In the genomic region with DNA sequence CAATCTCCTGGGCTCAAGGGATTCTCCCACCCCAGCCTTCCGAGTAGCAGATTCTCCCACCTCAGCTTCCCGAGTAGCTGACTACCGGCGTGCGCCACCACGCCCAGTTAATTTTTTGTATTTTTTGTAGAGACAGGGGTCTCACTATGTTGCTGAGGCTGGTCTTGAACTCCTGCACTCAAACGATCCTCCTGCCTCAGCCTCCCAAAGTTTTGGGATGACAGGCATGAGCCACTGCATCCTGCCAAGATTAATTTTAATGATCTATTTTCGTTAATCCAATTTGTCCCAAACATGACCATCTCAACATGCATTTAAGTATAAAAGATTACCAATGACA, we compare ENCODE assay signal across 8 cellular contexts. TPM values are rescaled to one million over a fixed set of nuclear protein-coding genes. Genes with fewer than 3 reads are reported as not detected.
DNase-seq lines count a peak whose midpoint lies in the region; ATAC-seq and TF ChIP-seq lines count a peak whose summit lies in the region.

No MANE protein-coding gene starts in this region.

- H3K4me2 ChIP-seq in PC-3 (ENCODE audit: low read length): peak overlapping the region; percentile 97

- CTCF ChIA-PET in CD4-positive, alpha-beta memory T cell (lab: Charles Lee; ENCODE audit: partially characterized antibody): interaction anchor here (1.3 to 3.4 kb wide), 6 partner anchors 9 to 53 kb away, joined by 3 to 27 read pairs (median 20); partner anchors contain the start of gene TXNDC11
- CTCF ChIA-PET in PC-3 (lab: Charles Lee): no interaction called here

- no peaks in the 10 kb centered on the region for H3K27me3 ChIP-seq in CD4-positive, alpha-beta memory T cell (ENCODE audit: insufficient read depth, low read length)
- no peaks in the 10 kb centered on the region for H3K27me3 ChIP-seq in PC-3 (ENCODE audit: low read length)

- H3K27ac ChIP-seq in CD4-positive, alpha-beta memory T cell (ENCODE audit: low read depth, low read length): peak overlapping the region; percentile 95
- H3K27ac ChIP-seq in PC-3 (ENCODE audit: low read length): 0 out of 2 replicates have a peak overlapping the region, but pooled peaks have one; percentile 56

- peak overlapping the region; percentile 97 for H3K9ac ChIP-seq in PC-3 (ENCODE audit: low read length)

- peak overlapping the region; percentile 39 to 77 for H3K4me3 ChIP-seq in CD4-positive, alpha-beta memory T cell (ENCODE audit: low read length in 2 of 2)
- H3K4me3 ChIP-seq in PC-3 (ENCODE audit: low read length): peak overlapping the region; percentile 97

- peaks cover 4% of the 10 kb centered on the region for H3K36me3 ChIP-seq in CD4-positive, alpha-beta memory T cell (ENCODE audit: insufficient read depth, low read length)
- no peaks in the 10 kb centered on the region for H3K36me3 ChIP-seq in PC-3 (ENCODE audit: low read depth, low read length)

- H3K9me2 ChIP-seq in PC-3 (replicated peaks; ENCODE audit: low read length): no peaks in the 10 kb centered on the region

- intact Hi-C loops in CD4-positive, alpha-beta memory T cell (cut with micrococcal nuclease): loop anchor here (2.0 to 5.0 kb wide), 4 partner anchors 34 to 854 kb away; partner anchors contain the start of genes CLEC16A, DEXI, GSPT1 and SNN
- intact Hi-C loops in PC-3 (cut with micrococcal nuclease): loop anchor here (2.0 kb wide), 1 partner anchor 13 kb away; no protein-coding TSS in a partner anchor

- POLR2A ChIA-PET in CD4-positive, alpha-beta memory T cell (lab: Charles Lee; ENCODE audit: partially characterized antibody): interaction anchor here (1.0 to 7.7 kb wide), 9 partner anchors 12 to 208 kb away, joined by 3 to 155 read pairs (median 12); partner anchors contain the start of genes GSPT1, RSL1D1 and TXNDC11
- POLR2A ChIA-PET in PC-3 (lab: Charles Lee; ENCODE audit: unreplicated experiment): no interaction called here

- peaks cover 80% of the 10 kb centered on the region for H3K4me1 ChIP-seq in CD4-positive, alpha-beta memory T cell (ENCODE audit: insufficient read depth, low read length)
- peaks cover 11% of the 10 kb centered on the region for H3K4me1 ChIP-seq in PC-3 (ENCODE audit: insufficient read depth, low read length)

- peak overlapping the region; percentile 88 to 96 (median 94) for H3K4me3 Mint-ChIP-seq in CD4-positive, alpha-beta memory T cell
- H3K4me3 Mint-ChIP-seq in endothelial cell (ENCODE audit: unreplicated experiment): peak overlapping the region; percentile 91
- H3K4me3 Mint-ChIP-seq in osteocyte (ENCODE audit: unreplicated experiment): peak overlapping the region; percentile 86

- H3K4me1 Mint-ChIP-seq in CD4-positive, alpha-beta memory T cell: peaks cover 58 to 89% (median 73%) of the 10 kb centered on the region in 4 donors
- H3K4me1 Mint-ChIP-seq in endothelial cell (ENCODE audit: unreplicated experiment) (peaks cover 75% of the 10 kb centered on the region), osteocyte (ENCODE audit: unreplicated experiment) (peaks cover 76% of the 10 kb centered on the region)

- ATAC-seq in PC-3 (no peak), HG02642 (IDR thresholded peaks at IDR 0.05; ENCODE audit: poor library complexity, unreplicated experiment) (no peak)

- H4K20me1 ChIP-seq in PC-3 (ENCODE audit: low read length): peaks cover 10% of the 10 kb centered on the region; the same call in 1 of the 2 replicates

- H3K9me3 ChIP-seq in CD4-positive, alpha-beta memory T cell (ENCODE audit: control insufficient read depth in 1 of 2, low read length in 2 of 2): no peaks in the 10 kb centered on the region
- H3K9me3 ChIP-seq in PC-3 (ENCODE audit: low read length): no peaks in the 10 kb centered on the region

- DNase-seq in CD4-positive, alpha-beta memory T cell: no peak
- no peak for DNase-seq in PC-3
- no peak for DNase-seq in endothelial cell (ENCODE audit: low spot score)
- no peak for DNase-seq in osteocyte (ENCODE audit: extremely low spot score, unreplicated experiment)
- no peak for DNase-seq in hypothalamus (lab: John Stamatoyannopoulos, UW)
- DNase-seq in MV-4-11 (lab: John Stamatoyannopoulos, UW): no peak
- no peak for DNase-seq in NCI-H2081 (lab: John Stamatoyannopoulos, UW)

- H3K27me3 Mint-ChIP-seq in CD4-positive, alpha-beta memory T cell: no peaks in the 10 kb centered on the region
- H3K27me3 Mint-ChIP-seq in endothelial cell (ENCODE audit: unreplicated experiment) (peaks cover 19% of the 10 kb centered on the region), osteocyte (ENCODE audit: unreplicated experiment) (no peaks in the 10 kb centered on the region)

- no peak for TF ChIP-seq CTCF in PC-3 (conservative IDR thresholded peaks at IDR 0.05; ENCODE audit: low read depth, low read length)
- no peak for TF ChIP-seq CTCF in endothelial cell (IDR thresholded peaks at IDR 0.05; ENCODE audit: unreplicated experiment)
- no peak for TF ChIP-seq CTCF in osteocyte (IDR thresholded peaks at IDR 0.05)

- H3F3A ChIP-seq in PC-3 (ENCODE audit: low read length, unreplicated experiment): no peaks in the 10 kb centered on the region

- H3K36me3 Mint-ChIP-seq in CD4-positive, alpha-beta memory T cell: peaks cover 0 to 37% of the 10 kb centered on the region in 2 donors
- peaks cover 18% of the 10 kb centered on the region for H3K36me3 Mint-ChIP-seq in endothelial cell (ENCODE audit: low read depth, unreplicated experiment)
- H3K36me3 Mint-ChIP-seq in osteocyte (ENCODE audit: unreplicated experiment): peaks cover 9% of the 10 kb centered on the region

- peaks cover 74% of the 10 kb centered on the region for H3K79me2 ChIP-seq in PC-3 (ENCODE audit: low read length)

- H3K9me3 Mint-ChIP-seq in CD4-positive, alpha-beta memory T cell: peaks cover 0 to 3% (median 0%) of the 10 kb centered on the region in 8 donors
- H3K9me3 Mint-ChIP-seq in endothelial cell (ENCODE audit: unreplicated experiment) (no peaks in the 10 kb centered on the region), osteocyte (ENCODE audit: unreplicated experiment) (no peaks in the 10 kb centered on the region)

- TSS peak; percentile 37 for BruUV-seq in PC-3 (replicated peaks; lab: Mats Ljungman, UMichigan)

- H2AFZ ChIP-seq in PC-3 (ENCODE audit: low read length): peak overlapping the region; percentile 69; the same call in 1 of the 2 replicates

- peak overlapping the region; percentile 95 to 99 (median 96) for H3K27ac Mint-ChIP-seq in CD4-positive, alpha-beta memory T cell
- H3K27ac Mint-ChIP-seq in endothelial cell (ENCODE audit: unreplicated experiment) (peak overlapping the region; percentile 96), osteocyte (ENCODE audit: unreplicated experiment) (peak overlapping the region; percentile 91)

RNA-seq across cellular contexts. Expression of gene ZC3H7A, which starts 1.2 kb away (rescaled TPM):
- total RNA-seq in CD4-positive, alpha-beta memory T cell: 10 to 100 TPM; 85.0 to 92.1 TPM
- polyA plus RNA-seq in CD4-positive, alpha-beta memory T cell: 10 to 100 TPM; 39.9 to 47.6 TPM
- 21.2 and 26.4 TPM in 2 replicates for total RNA-seq in PC-3 (2014; rRNA removed)
- 84.7 TPM for total RNA-seq in endothelial cell (ENCODE audit: unreplicated experiment)
- total RNA-seq in osteocyte: 69.6 and 79.6 TPM in 2 replicates

RNA-seq across cellular contexts. Expression of gene TXNDC11, which starts 53.2 kb away (rescaled TPM):
- total RNA-seq in CD4-positive, alpha-beta memory T cell: 10 to 100 TPM; 51.7 to 59.8 TPM
- polyA plus RNA-seq in CD4-positive, alpha-beta memory T cell: 10 to 100 TPM; 54.7 to 62.6 TPM
- 20.2 and 26.6 TPM in 2 replicates for total RNA-seq in PC-3 (2014; rRNA removed)
- 19.6 TPM for total RNA-seq in endothelial cell (ENCODE audit: unreplicated experiment)
- 31.9 and 32.3 TPM in 2 replicates for total RNA-seq in osteocyte

RNA-seq across cellular contexts. Expression of gene RSL1D1, which starts 55.5 kb away (rescaled TPM):
- 100 to 1,000 TPM; 180 to 206 TPM for total RNA-seq in CD4-positive, alpha-beta memory T cell
- polyA plus RNA-seq in CD4-positive, alpha-beta memory T cell: 100 to 1,000 TPM; 124 to 325 TPM
- total RNA-seq in PC-3 (2014; rRNA removed) (75.9 and 105 TPM in 2 replicates), endothelial cell (ENCODE audit: unreplicated experiment) (86.9 TPM), osteocyte (122 and 128 TPM in 2 replicates)
